Comparison of ENCODE assay signal across 8 cellular contexts in the genomic region with DNA sequence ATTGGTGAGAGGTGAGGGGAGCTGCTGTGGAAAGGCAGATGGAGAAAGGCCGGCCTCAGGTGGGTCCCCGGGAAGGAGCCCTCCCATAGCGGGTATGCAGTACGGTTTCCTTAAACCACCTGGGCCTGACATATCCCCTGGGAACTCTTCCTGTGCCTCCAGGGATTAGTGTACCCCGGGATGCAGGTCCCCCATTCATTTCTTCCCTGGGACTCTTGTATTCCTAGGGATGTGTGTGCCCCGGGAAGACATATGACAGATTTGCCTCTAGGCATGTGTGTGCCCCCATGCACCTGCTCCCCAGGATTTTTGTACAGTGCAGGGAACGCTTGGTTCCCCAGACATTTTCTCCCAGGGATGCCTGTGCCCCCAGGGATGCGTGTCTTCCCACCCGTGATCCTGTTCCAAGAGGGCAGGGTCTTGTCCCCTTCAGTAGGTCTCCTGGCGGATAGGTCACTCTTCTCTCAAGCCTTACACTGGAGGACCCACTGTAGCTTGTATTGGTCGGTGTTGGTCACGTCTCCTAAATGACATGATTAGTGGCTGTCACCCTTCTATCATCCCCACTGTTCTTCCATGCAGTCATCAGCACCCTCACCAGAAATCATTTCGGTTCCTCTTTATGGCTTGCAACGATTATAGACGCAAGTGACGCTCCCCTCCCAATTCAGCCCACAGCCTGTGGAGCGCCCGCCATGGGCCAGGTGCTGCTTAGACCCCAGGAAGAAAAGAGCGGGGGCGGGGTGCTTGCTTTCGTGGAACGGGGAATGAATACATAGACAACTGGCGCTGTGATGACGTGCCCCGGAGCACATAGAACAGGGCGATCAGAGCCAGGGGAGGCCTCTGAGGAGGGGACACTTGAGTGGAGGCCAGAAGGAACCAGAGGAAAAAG. TPM values are rescaled to one million over a fixed set of nuclear protein-coding genes. Genes with fewer than 3 reads are reported as not detected.
DNase-seq lines count a peak whose midpoint lies in the region; ATAC-seq and TF ChIP-seq lines count a peak whose summit lies in the region.

No MANE protein-coding gene starts in this region.

- H3K36me3 ChIP-seq in skeletal muscle tissue (ENCODE audit: control insufficient read depth in 3 of 3, insufficient read depth in 3 of 3, low read length in 3 of 3) = no peaks in the 10 kb centered on the region

- H3K9ac ChIP-seq in skeletal muscle tissue (ENCODE audit: low read depth in 1 of 3, low read length in 3 of 3) = peak overlapping the region; percentile 70 to 86 (median 82)

- peak overlapping the region; percentile 95 for H3K27ac ChIP-seq in skeletal muscle tissue (ENCODE audit: low read depth, low read length)

- no peak for TF ChIP-seq CTCF in fibroblast of mammary gland (conservative IDR thresholded peaks at IDR 0.05; ENCODE audit: control insufficient read depth, insufficient read depth, low read depth, low read length)

- H3K4me3 ChIP-seq in fibroblast of mammary gland (ENCODE audit: control insufficient read depth, low read depth, low read length) (peak overlapping the region; percentile 57), skeletal muscle tissue (ENCODE audit: low read length in 3 of 3) (peak overlapping the region; percentile 66 to 76 (median 71))

- H3K9me3 ChIP-seq in skeletal muscle tissue (ENCODE audit: control insufficient read depth in 3 of 3, low read length in 3 of 3) = no peaks in the 10 kb centered on the region

- DNase-seq in AML-193 (lab: John Stamatoyannopoulos, UW) (peak; percentile 64 to 67), SKM-1 treated with dmso at 0.1 percent for 144 hours (lab: John Stamatoyannopoulos, UW; ENCODE audit: unreplicated experiment) (peak; percentile 40), fibroblast of mammary gland (ENCODE audit: low read depth) (no peak), globus pallidus (ENCODE audit: low spot score) (no peak), NCI-H82 (lab: John Stamatoyannopoulos, UW) (no peak)

- no peaks in the 10 kb centered on the region for H3K27me3 ChIP-seq in skeletal muscle tissue (ENCODE audit: control insufficient read depth in 3 of 3, insufficient read depth in 3 of 3, low read length in 3 of 3)

- peaks cover 73 to 79% (median 77%) of the 10 kb centered on the region in 3 donors for H3K4me1 ChIP-seq in skeletal muscle tissue (ENCODE audit: control insufficient read depth in 3 of 3, insufficient read depth in 3 of 3, low read length in 3 of 3)

- ATAC-seq in GM19025 (IDR thresholded peaks at IDR 0.05; ENCODE audit: low read depth, unreplicated experiment) = peak; percentile 55
- ATAC-seq in HG03097 (IDR thresholded peaks at IDR 0.05; ENCODE audit: low FRiP score, unreplicated experiment) = peak; percentile 42

RNA-seq across cellular contexts. Expression of a gene that starts 1.3 kb away (rescaled TPM):
- 11.0 TPM for total RNA-seq in skeletal muscle tissue

Comparison
In these comparisons a context has a peak if more than half of its experiments do, and no peak if none do; other contexts are left out.
1. DNase-seq: peak in AML-193 (2 of 2) and SKM-1 treated with dmso at 0.1 percent for 144 hours (single experiment); none in fibroblast of mammary gland (single experiment), globus pallidus (single experiment) and NCI-H82 (single experiment).